1 cellular context compared by ENCODE assay signal in the genomic region with DNA sequence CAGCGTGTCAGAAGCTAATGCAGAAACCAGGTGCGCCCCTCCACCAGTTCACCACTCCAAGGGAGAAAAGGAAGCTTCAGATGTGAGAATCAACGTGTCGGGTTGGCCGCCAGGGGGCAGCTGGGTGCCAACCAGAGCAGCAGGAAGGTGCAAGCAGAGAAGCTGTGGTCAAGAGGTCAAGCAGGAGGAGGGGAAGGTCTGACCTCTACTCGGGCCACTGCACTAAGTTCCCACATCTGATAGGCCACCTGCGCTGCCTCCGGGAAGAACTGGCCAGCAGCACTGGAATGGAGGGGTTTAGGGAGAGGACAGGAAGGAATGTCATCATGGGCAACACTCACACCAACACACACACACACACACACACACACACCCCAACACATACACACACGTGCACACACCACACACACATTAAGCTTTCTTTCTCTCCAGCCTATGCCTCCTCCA.
TF ChIP-seq lines count a peak whose summit lies in the region.

No MANE protein-coding gene starts in this region.

TF ChIP-seq in K562, 482 proteins besides CTCF, POLR2A, EP300 and RAD21 (continued from another document):
- TF ChIP-seq, protein P1, sequence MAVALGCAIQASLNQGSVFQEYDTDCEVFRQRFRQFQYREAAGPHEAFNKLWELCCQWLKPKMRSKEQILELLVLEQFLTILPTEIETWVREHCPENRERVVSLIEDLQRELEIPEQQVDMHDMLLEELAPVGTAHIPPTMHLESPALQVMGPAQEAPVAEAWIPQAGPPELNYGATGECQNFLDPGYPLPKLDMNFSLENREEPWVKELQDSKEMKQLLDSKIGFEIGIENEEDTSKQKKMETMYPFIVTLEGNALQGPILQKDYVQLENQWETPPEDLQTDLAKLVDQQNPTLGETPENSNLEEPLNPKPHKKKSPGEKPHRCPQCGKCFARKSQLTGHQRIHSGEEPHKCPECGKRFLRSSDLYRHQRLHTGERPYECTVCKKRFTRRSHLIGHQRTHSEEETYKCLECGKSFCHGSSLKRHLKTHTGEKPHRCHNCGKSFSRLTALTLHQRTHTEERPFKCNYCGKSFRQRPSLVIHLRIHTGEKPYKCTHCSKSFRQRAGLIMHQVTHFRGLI (CRISPR knock-in tag; IDR thresholded peaks at IDR 0.05) = no peak
- TF ChIP-seq SMARCE1 (IDR thresholded peaks at IDR 0.05) = 0 out of 2 replicates have a peak, but pooled peaks have one; percentile 37
- peak; percentile 54; the same call in 1 of the 2 replicates for TF ChIP-seq EHMT2 (IDR thresholded peaks at IDR 0.05)
- no peak for TF ChIP-seq RBBP5 (IDR thresholded peaks at IDR 0.05; ENCODE audit: borderline replicate concordance, insufficient read depth, low read length, poor library complexity, severe bottlenecking)
- no peak for TF ChIP-seq IRF2 (CRISPR knock-in tag; IDR thresholded peaks at IDR 0.05)
- TF ChIP-seq, protein P2, sequence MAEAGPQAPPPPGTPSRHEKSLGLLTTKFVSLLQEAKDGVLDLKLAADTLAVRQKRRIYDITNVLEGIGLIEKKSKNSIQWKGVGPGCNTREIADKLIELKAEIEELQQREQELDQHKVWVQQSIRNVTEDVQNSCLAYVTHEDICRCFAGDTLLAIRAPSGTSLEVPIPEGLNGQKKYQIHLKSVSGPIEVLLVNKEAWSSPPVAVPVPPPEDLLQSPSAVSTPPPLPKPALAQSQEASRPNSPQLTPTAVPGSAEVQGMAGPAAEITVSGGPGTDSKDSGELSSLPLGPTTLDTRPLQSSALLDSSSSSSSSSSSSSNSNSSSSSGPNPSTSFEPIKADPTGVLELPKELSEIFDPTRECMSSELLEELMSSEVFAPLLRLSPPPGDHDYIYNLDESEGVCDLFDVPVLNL (CRISPR knock-in tag; IDR thresholded peaks at IDR 0.05; ENCODE audit: low read depth) = no peak
- no peak for TF ChIP-seq CHCHD3 (CRISPR knock-in tag; IDR thresholded peaks at IDR 0.05)
- TF ChIP-seq, protein P3, sequence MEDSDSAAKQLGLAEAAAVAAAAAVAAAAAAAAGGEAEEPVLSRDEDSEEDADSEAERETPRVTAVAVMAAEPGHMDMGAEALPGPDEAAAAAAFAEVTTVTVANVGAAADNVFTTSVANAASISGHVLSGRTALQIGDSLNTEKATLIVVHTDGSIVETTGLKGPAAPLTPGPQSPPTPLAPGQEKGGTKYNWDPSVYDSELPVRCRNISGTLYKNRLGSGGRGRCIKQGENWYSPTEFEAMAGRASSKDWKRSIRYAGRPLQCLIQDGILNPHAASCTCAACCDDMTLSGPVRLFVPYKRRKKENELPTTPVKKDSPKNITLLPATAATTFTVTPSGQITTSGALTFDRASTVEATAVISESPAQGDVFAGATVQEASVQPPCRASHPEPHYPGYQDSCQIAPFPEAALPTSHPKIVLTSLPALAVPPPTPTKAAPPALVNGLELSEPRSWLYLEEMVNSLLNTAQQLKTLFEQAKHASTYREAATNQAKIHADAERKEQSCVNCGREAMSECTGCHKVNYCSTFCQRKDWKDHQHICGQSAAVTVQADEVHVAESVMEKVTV (CRISPR knock-in tag; IDR thresholded peaks at IDR 0.05) = peak; percentile 90
- peak; percentile 93; the same call in 1 of the 2 replicates for TF ChIP-seq CBFB (CRISPR knock-in tag; IDR thresholded peaks at IDR 0.05)
- TF ChIP-seq, protein P4, sequence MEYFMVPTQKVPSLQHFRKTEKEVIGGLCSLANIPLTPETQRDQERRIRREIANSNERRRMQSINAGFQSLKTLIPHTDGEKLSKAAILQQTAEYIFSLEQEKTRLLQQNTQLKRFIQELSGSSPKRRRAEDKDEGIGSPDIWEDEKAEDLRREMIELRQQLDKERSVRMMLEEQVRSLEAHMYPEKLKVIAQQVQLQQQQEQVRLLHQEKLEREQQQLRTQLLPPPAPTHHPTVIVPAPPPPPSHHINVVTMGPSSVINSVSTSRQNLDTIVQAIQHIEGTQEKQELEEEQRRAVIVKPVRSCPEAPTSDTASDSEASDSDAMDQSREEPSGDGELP (CRISPR knock-in tag; IDR thresholded peaks at IDR 0.05; ENCODE audit: borderline replicate concordance) = peak; percentile 80; the same call in 1 of the 2 replicates
- peak; percentile 21 to 57; a peak in 1 of 4 replicates for TF ChIP-seq TRIM24 (IDR thresholded peaks at IDR 0.05)
- TF ChIP-seq, protein P5, sequence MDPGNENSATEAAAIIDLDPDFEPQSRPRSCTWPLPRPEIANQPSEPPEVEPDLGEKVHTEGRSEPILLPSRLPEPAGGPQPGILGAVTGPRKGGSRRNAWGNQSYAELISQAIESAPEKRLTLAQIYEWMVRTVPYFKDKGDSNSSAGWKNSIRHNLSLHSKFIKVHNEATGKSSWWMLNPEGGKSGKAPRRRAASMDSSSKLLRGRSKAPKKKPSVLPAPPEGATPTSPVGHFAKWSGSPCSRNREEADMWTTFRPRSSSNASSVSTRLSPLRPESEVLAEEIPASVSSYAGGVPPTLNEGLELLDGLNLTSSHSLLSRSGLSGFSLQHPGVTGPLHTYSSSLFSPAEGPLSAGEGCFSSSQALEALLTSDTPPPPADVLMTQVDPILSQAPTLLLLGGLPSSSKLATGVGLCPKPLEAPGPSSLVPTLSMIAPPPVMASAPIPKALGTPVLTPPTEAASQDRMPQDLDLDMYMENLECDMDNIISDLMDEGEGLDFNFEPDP (CRISPR knock-in tag; IDR thresholded peaks at IDR 0.05) = no peak
- TF ChIP-seq HSF4 (CRISPR knock-in tag; IDR thresholded peaks at IDR 0.05; ENCODE audit: borderline replicate concordance) = no peak
- TF ChIP-seq HNRNPUL1 (IDR thresholded peaks at IDR 0.05; ENCODE audit: low read length) = no peak
